1 cellular context compared by ENCODE assay signal in the genomic region with DNA sequence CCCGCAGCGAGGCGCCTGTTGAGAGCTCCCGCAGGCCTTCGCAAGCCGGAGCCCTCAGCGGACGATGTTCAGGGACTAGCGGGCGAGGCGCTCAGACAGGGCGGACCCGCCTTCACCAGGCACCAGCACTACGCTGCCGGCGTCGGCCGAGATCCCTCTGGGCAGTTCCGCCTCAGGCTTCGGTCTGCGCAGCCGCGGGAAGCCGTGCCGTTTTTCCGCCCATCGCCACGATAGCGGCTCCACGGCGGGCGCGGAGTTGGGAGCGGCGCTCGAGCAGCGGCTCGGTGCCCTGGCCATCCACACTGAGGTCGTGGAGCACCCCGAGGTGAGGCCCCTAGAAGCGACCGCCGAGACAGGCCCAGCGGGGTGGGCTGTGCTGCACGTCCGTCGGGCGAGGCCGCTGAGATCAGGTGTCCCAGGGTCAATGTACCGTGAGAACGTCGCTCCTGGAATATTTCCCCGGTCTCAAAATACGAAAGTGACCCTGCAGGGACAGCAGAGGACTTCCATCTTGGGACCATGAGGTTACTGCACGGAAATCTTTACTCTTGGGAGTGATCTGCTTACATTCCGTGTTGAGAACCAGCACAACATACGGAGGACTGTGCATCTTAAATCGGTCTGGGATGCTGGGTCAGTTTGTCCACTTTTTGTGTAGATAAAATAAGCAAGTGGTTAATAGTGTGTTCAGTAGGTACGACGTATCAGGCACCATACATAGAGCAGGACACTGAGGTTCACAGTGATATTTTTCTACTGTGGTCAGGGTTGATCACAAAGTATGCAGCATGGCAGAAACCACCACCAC.
TF ChIP-seq lines count a peak whose summit lies in the region.

No MANE protein-coding gene starts in this region.

TF ChIP-seq in GM23338, 12 proteins besides CTCF, POLR2A, EP300 and RAD21 (continued from another document):
- TF ChIP-seq, protein P1, sequence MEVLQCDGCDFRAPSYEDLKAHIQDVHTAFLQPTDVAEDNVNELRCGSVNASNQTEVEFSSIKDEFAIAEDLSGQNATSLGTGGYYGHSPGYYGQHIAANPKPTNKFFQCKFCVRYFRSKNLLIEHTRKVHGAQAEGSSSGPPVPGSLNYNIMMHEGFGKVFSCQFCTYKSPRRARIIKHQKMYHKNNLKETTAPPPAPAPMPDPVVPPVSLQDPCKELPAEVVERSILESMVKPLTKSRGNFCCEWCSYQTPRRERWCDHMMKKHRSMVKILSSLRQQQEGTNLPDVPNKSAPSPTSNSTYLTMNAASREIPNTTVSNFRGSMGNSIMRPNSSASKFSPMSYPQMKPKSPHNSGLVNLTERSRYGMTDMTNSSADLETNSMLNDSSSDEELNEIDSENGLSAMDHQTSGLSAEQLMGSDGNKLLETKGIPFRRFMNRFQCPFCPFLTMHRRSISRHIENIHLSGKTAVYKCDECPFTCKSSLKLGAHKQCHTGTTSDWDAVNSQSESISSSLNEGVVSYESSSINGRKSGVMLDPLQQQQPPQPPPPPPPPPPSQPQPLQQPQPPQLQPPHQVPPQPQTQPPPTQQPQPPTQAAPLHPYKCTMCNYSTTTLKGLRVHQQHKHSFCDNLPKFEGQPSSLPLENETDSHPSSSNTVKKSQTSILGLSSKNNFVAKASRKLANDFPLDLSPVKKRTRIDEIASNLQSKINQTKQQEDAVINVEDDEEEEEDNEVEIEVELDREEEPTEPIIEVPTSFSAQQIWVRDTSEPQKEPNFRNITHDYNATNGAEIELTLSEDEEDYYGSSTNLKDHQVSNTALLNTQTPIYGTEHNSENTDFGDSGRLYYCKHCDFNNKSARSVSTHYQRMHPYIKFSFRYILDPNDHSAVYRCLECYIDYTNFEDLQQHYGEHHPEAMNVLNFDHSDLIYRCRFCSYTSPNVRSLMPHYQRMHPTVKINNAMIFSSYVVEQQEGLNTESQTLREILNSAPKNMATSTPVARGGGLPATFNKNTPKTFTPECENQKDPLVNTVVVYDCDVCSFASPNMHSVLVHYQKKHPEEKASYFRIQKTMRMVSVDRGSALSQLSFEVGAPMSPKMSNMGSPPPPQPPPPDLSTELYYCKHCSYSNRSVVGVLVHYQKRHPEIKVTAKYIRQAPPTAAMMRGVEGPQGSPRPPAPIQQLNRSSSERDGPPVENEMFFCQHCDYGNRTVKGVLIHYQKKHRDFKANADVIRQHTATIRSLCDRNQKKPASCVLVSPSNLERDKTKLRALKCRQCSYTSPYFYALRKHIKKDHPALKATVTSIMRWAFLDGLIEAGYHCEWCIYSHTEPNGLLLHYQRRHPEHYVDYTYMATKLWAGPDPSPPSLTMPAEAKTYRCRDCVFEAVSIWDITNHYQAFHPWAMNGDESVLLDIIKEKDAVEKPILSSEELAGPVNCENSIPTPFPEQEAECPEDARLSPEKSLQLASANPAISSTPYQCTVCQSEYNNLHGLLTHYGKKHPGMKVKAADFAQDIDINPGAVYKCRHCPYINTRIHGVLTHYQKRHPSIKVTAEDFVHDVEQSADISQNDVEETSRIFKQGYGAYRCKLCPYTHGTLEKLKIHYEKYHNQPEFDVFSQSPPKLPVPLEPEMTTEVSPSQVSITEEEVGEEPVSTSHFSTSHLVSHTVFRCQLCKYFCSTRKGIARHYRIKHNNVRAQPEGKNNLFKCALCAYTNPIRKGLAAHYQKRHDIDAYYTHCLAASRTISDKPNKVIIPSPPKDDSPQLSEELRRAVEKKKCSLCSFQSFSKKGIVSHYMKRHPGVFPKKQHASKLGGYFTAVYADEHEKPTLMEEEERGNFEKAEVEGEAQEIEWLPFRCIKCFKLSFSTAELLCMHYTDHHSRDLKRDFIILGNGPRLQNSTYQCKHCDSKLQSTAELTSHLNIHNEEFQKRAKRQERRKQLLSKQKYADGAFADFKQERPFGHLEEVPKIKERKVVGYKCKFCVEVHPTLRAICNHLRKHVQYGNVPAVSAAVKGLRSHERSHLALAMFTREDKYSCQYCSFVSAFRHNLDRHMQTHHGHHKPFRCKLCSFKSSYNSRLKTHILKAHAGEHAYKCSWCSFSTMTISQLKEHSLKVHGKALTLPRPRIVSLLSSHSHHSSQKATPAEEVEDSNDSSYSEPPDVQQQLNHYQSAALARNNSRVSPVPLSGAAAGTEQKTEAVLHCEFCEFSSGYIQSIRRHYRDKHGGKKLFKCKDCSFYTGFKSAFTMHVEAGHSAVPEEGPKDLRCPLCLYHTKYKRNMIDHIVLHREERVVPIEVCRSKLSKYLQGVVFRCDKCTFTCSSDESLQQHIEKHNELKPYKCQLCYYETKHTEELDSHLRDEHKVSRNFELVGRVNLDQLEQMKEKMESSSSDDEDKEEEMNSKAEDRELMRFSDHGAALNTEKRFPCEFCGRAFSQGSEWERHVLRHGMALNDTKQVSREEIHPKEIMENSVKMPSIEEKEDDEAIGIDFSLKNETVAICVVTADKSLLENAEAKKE (CRISPR knock-in tag; IDR thresholded peaks at IDR 0.05) = no peak
- TF ChIP-seq CREB1 (CRISPR knock-in tag; IDR thresholded peaks at IDR 0.05; ENCODE audit: low read depth) = peak; percentile 40; the same call in 1 of the 2 replicates
- TF ChIP-seq ZNF114 (CRISPR knock-in tag; IDR thresholded peaks at IDR 0.05) = no peak
- TF ChIP-seq POLR2AphosphoS5 (IDR thresholded peaks at IDR 0.05; ENCODE audit: low read depth) = peak; percentile 80
- TF ChIP-seq ZNF331 (CRISPR knock-in tag; IDR thresholded peaks at IDR 0.05; ENCODE audit: low read depth) = no peak
- TF ChIP-seq NANOG (IDR thresholded peaks at IDR 0.05; ENCODE audit: borderline replicate concordance) = no peak
